ENCODE assay signal across 1 cellular context in genomic region chr1:165392634-165393571, GRCh38.
TF ChIP-seq lines count a peak whose summit lies in the region.

No MANE protein-coding gene starts in this region.

TF ChIP-seq in GM23338, 12 proteins besides CTCF, POLR2A, EP300 and RAD21 (continued from another document):
- TF ChIP-seq REST (IDR thresholded peaks at IDR 0.05; ENCODE audit: unreplicated experiment) (no peak), POLR2AphosphoS5 (IDR thresholded peaks at IDR 0.05; ENCODE audit: low read depth) (no peak)
